ENCODE assay signal across 32 cellular contexts in genomic region chr3:10177737-10178136, GRCh38.
"Had no signal": no experiment of that assay in that cellular context is flagged by ENCODE, and none has a peak within 500 bp of the region (broad histone marks: within the 10 kb centered on the region; RNA-seq: fewer than 3 reads in every experiment).

No MANE protein-coding gene starts in this region.

- H3K27ac Mint-ChIP-seq: activated CD4-positive, alpha-beta T cell treated with anti-CD3 and anti-CD28 coated beads for 36 hours; activated CD4-positive, alpha-beta T cell treated with anti-CD3 and anti-CD28 coated beads, Interleukin-2, amount 10 ng/mL, durations not matched to agents 7 days and 5 days; activated CD8-positive, alpha-beta T cell treated with anti-CD3 and anti-CD28 coated beads, Interleukin-2, amount 10 ng/mL, durations not matched to agents 7 days and 5 days; activated naive CD4-positive, alpha-beta T cell treated with anti-CD3 and anti-CD28 coated beads for 36 hours; activated naive CD4-positive, alpha-beta T cell treated with anti-CD3 and anti-CD28 coated beads, Interleukin-2, amount 50 U/mL, for 72 hours; activated T-cell treated with anti-CD3 and anti-CD28 coated beads, Interleukin-2, amount 50 U/mL, for 24 hours; T-helper 2 cell treated with Interferon-gamma antibody and Interleukin-4, amounts not matched to agents 5 μg/mL and 100 μg/mL, for 36 hours; WTC11 had no signal

- H3K4me1 ChIP-seq: body of pancreas, SJCRH30 had no signal

- H3K27ac ChIP-seq: adrenal gland, body of pancreas, breast epithelium, KMS-11, PC-9, SJCRH30, SK-N-MC had no signal

- H3K9me3 Mint-ChIP-seq: activated CD4-positive, alpha-beta T cell treated with anti-CD3 and anti-CD28 coated beads, Interleukin-2, amount 10 ng/mL, durations not matched to agents 7 days and 5 days; activated naive CD4-positive, alpha-beta T cell treated with anti-CD3 and anti-CD28 coated beads for 36 hours; activated naive CD4-positive, alpha-beta T cell treated with anti-CD3 and anti-CD28 coated beads, Interleukin-2, amount 50 U/mL, for 72 hours; activated T-cell treated with anti-CD3 and anti-CD28 coated beads, Interleukin-2, amount 50 U/mL, for 24 hours; T-helper 2 cell treated with Interferon-gamma antibody and Interleukin-4, amounts not matched to agents 5 μg/mL and 100 μg/mL, for 36 hours had no signal

- H3K27me3 Mint-ChIP-seq: activated CD4-positive, alpha-beta T cell treated with anti-CD3 and anti-CD28 coated beads for 36 hours; activated CD4-positive, alpha-beta T cell treated with anti-CD3 and anti-CD28 coated beads, Interleukin-2, amount 10 ng/mL, durations not matched to agents 7 days and 5 days; activated T-cell treated with anti-CD3 and anti-CD28 coated beads, Interleukin-2, amount 50 U/mL, for 24 hours had no signal

- H3K4me2 ChIP-seq: KMS-11, PC-9 had no signal

- H3K9me3 ChIP-seq: adrenal gland, body of pancreas, breast epithelium, SJCRH30 had no signal

- H3K27me3 ChIP-seq: adrenal gland, body of pancreas, breast epithelium, SJCRH30 had no signal

- DNase-seq: activated CD4-positive, alpha-beta T cell treated with anti-CD3 and anti-CD28 coated beads for 36 hours; activated CD4-positive, alpha-beta T cell treated with anti-CD3 and anti-CD28 coated beads, Interleukin-2, amount 10 ng/mL, durations not matched to agents 7 days and 5 days; activated CD4-positive, alpha-beta T cell treated with anti-CD3 and anti-CD28 coated beads, Interleukin-2, amount 50 U/mL, for 48 hours; activated CD8-positive, alpha-beta T cell treated with anti-CD3 and anti-CD28 coated beads, Interleukin-2, amount 10 ng/mL, durations not matched to agents 7 days and 5 days; activated gamma-delta T cell treated with Interleukin-2 at 50 U/mL for 16 hours; activated naive CD4-positive, alpha-beta T cell treated with anti-CD3 and anti-CD28 coated beads for 36 hours; activated T-cell treated with anti-CD3 and anti-CD28 coated beads, Interleukin-2, amount 50 U/mL, for 24 hours; adrenal gland; body of pancreas; MM.1S; NCI-H1105; NCI-H1417 treated with DMSO at 0.1 percent for 48 hours; NCI-H187 treated with DMSO at 0.1 percent for 48 hours; NCI-H2081 treated with DMSO at 0.1 percent for 48 hours; NCI-H226; NCI-H446 treated with DMSO at 0.1 percent for 48 hours; NCI-H526; NCI-H748 treated with DMSO at 0.1 percent for 48 hours; NK-92 treated with Interleukin-12 subunit alpha and Interleukin-12 subunit beta, amount 100 ng/mL, for 24 hours; PC-9; SHP77; SJCRH30 had no signal

- H3K4me3 ChIP-seq: adrenal gland, body of pancreas, breast epithelium, PC-9, SJCRH30, SK-N-MC had no signal

- H3K9ac ChIP-seq: KMS-11 had no signal

- H3K36me3 ChIP-seq: adrenal gland, breast epithelium, SJCRH30 had no signal

- H3K4me3 Mint-ChIP-seq: activated CD4-positive, alpha-beta T cell treated with anti-CD3 and anti-CD28 coated beads for 36 hours; activated CD4-positive, alpha-beta T cell treated with anti-CD3 and anti-CD28 coated beads, Interleukin-2, amount 10 ng/mL, durations not matched to agents 7 days and 5 days; activated CD8-positive, alpha-beta T cell treated with anti-CD3 and anti-CD28 coated beads, Interleukin-2, amount 10 ng/mL, durations not matched to agents 7 days and 5 days; activated naive CD4-positive, alpha-beta T cell treated with anti-CD3 and anti-CD28 coated beads for 36 hours; activated T-cell treated with anti-CD3 and anti-CD28 coated beads, Interleukin-2, amount 50 U/mL, for 24 hours; T-helper 2 cell treated with Interferon-gamma antibody and Interleukin-4, amounts not matched to agents 5 μg/mL and 100 μg/mL, for 36 hours; WTC11 had no signal

- H3K36me3 Mint-ChIP-seq: activated naive CD4-positive, alpha-beta T cell treated with anti-CD3 and anti-CD28 coated beads, Interleukin-2, amount 50 U/mL, for 72 hours; WTC11 had no signal

- ATAC-seq: activated CD4-positive, alpha-beta T cell treated with anti-CD3 and anti-CD28 coated beads for 36 hours; activated CD4-positive, CD25-positive, alpha-beta regulatory T cell treated with anti-CD3 and anti-CD28 coated beads, Interleukin-2, amount 50 U/mL, for 24 hours; activated CD8-positive, alpha-beta T cell treated with anti-CD3 and anti-CD28 coated beads, Interleukin-2, amount 10 ng/mL, durations not matched to agents 7 days and 5 days; activated naive CD4-positive, alpha-beta T cell treated with anti-CD3 and anti-CD28 coated beads, Interleukin-2, amount 50 U/mL, for 72 hours; body of pancreas; WTC11 had no signal

- H3K4me1 Mint-ChIP-seq: WTC11 had no signal

- FAIRE-seq: astrocyte, RCC 7860, TTC549 had no signal
